13 cellular contexts compared by ENCODE assay signal in the genomic region with DNA sequence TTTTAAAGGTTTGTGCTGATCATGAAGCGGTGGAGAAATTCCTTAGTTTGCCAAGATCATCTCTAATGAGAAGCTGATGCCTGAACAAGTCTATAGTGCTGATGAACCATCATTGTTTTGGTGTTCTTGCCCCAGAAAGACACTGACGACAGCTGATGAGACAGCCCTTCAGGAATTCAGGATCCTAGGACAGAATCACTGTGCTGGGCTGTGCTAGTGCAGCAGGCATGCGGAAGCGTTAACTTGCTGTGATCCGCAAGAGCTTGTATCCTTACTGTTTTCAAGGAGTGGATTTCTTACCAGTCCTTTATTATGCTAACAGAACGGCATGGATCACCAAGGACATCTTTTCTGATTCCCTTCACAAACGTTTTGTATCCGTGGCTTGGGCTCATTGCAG.
DNase-seq lines count a peak whose midpoint lies in the region; ATAC-seq lines count a peak whose summit lies in the region.
"Had no signal": no experiment of that assay in that cellular context is flagged by ENCODE, and none has a peak within 500 bp of the region (broad histone marks: within the 10 kb centered on the region; RNA-seq: fewer than 3 reads in every experiment).

No MANE protein-coding gene starts in this region.

- H3K4me3 ChIP-seq in SJSA1 = no peak overlapping the region

- no peaks in the 10 kb centered on the region for H3K9me3 ChIP-seq in SJSA1 (replicated peaks)

- DNase-seq in GM03348 (ENCODE audit: low spot score) (peak; percentile 94), SJSA1 (ENCODE audit: low read depth in 1 of 2, low spot score in 2 of 2) (peak; percentile 83 to 86), non-pigmented ciliary epithelial cell (ENCODE audit: low read depth) (peak; percentile 83), SIG-M5 treated with dmso at 0.1 percent for 504 hours (lab: John Stamatoyannopoulos, UW; ENCODE audit: unreplicated experiment) (no peak), NCI-H774 (lab: John Stamatoyannopoulos, UW) (no peak)
- DNase-seq in central memory CD4-positive, alpha-beta T cell = no peak
- DNase-seq: CD4-positive, CD25-positive, alpha-beta regulatory T cell; stimulated activated CD4-positive, alpha-beta T cell treated with anti-CD3 and anti-CD28 coated beads, Interleukin-1b, Interleukin-23, amount 100 ng/mL, for 48 hours; stimulated activated naive B cell treated with anti-CD40 and anti-IgM and Interleukin-4, amounts not matched to agents 10 μg/mL and 1 μg/mL and 100 μg/mL, for 72 hours had no signal

- no peaks in the 10 kb centered on the region for H3K36me3 ChIP-seq in SJSA1

- H3K27me3 ChIP-seq in SJSA1 (replicated peaks) = no peaks in the 10 kb centered on the region

- H3K27ac ChIP-seq in SJSA1 = peak overlapping the region; percentile 85
- H3K27ac ChIP-seq: HL-60 had no signal

- ATAC-seq in esophagus mucosa (peak; percentile 50), HG02759 (IDR thresholded peaks at IDR 0.05; ENCODE audit: unreplicated experiment) (no peak)
- ATAC-seq: activated naive CD4-positive, alpha-beta T cell treated with anti-CD3 and anti-CD28 coated beads, Interleukin-2, amount 50 U/mL, for 72 hours; stimulated activated naive B cell treated with anti-CD40 and anti-IgM and Interleukin-4, amounts not matched to agents 10 μg/mL and 1 μg/mL and 100 μg/mL, for 72 hours had no signal

- peaks cover 19% of the 10 kb centered on the region for H3K4me1 ChIP-seq in SJSA1 (replicated peaks)

Comparison
In these comparisons a context has a peak if more than half of its experiments do, and no peak if none do; other contexts are left out.
1. DNase-seq: peak in GM03348 (single experiment), SJSA1 (2 of 2) and non-pigmented ciliary epithelial cell (single experiment); none in SIG-M5 treated with dmso at 0.1 percent for 504 hours (single experiment), central memory CD4-positive, alpha-beta T cell (single experiment) and NCI-H774 (single experiment).